Comparison of ENCODE assay signal across 9 cellular contexts in the genomic region with DNA sequence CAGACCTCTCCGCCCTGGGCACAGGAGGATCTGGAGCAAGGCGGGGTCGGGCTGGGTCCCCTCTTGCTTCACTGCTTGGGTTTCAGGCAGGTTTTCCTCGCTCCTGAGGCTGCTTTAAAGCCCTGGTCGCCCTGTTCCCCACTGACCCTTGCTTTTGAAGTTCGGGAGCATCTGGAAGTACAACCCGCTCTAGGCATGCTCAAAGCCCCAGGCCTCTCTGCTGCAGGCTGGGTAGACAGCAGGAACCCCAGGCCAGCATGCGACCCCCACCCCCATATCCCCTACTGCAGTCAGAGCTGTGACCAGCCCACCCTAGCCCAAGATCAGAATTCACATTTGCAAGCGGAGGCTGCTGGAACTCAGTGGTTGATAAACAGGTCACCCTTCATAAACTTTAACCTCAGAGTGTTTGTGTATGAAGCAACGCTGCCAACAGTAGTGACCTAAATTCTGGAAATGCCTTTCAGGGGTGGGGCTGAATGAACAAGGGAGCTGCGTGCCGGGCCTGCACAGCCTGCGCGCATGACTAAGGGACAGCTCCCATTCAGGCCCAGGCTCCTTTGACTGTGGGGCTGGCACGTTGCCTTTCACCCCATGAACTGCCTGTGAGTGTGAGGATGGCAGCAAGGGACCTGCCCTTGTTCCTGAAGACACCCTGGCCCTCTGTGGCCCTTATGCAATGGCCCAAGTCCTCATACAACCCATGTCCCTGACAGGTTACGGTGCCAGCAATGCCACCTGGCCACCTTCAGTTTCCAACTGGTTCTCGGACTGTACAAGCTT. TPM values are rescaled to one million over a fixed set of nuclear protein-coding genes. Genes with fewer than 3 reads are reported as not detected.
A peak's percentile ranks its signal among the peaks of the same experiment; 100 is the strongest.
DNase-seq lines count a peak whose midpoint lies in the region; TF ChIP-seq lines count a peak whose summit lies in the region.
"Had no signal": no experiment of that assay in that cellular context is flagged by ENCODE, and none has a peak within 500 bp of the region (broad histone marks: within the 10 kb centered on the region; RNA-seq: fewer than 3 reads in every experiment).

No MANE protein-coding gene starts in this region.

- POLR2A ChIA-PET in AG04449 (lab: Yijun Ruan, JAX) = interaction anchor here (0.6 kb wide), 1 partner anchor 15 kb away, joined by 3 read pairs; no protein-coding TSS in a partner anchor

- TF ChIP-seq POLR2A in erythroblast (IDR thresholded peaks at IDR 0.05; ENCODE audit: low read length) = no peak

- CTCF ChIA-PET in AG04449 (lab: Yijun Ruan, JAX) = interaction anchor here (1.5 kb wide), 1 partner anchor 11 kb away, joined by 4 read pairs; no protein-coding TSS in a partner anchor

- DNase-seq in AG04449 (ENCODE audit: low read depth, low spot score) (peak; percentile 29), NCI-H460 (ENCODE audit: extremely low read depth, low read depth) (peak; percentile 91), erythroblast (lab: John Stamatoyannopoulos, UW) (peak; percentile 78 to 79), myocyte (ENCODE audit: low read depth) (peak; percentile 96), NCI-H1436 (lab: John Stamatoyannopoulos, UW) (no peak), SHP77 treated with DMSO at 0.1 percent for 48 hours (lab: John Stamatoyannopoulos, UW) (no peak), cortex of kidney (lab: John Stamatoyannopoulos, UW) (no peak)
- DNase-seq in activated CD4-positive, alpha-beta T cell treated with anti-CD3 and anti-CD28 coated beads, Interleukin-2, amount 50 U/mL, for 4 hours = no peak
- DNase-seq: NCI-H1930 had no signal

- no peak for TF ChIP-seq CTCF in AG04449 (IDR thresholded peaks at IDR 0.05; ENCODE audit: insufficient read depth, low read length, missing control alignments)

- no peak overlapping the region for H3K4me3 ChIP-seq in AG04449 (ENCODE audit: low read depth, low read length)

RNA-seq across cellular contexts. Expression of gene PROSER2, which starts 52.5 kb away (rescaled TPM):
- 7.2 and 10.3 TPM in 2 replicates for total RNA-seq in NCI-H460 (2014; rRNA removed; shearing (Covaris generic))
- 9.8 and 10.2 TPM in 2 replicates for polyA plus RNA-seq in NCI-H460 (2014; cell fraction: nucleus; rRNA removed)
- 10.1 and 15.0 TPM in 2 replicates for total RNA-seq in myocyte
- 7.6 TPM for polyA plus RNA-seq in myocyte (2012)

Comparison
In these comparisons a context has a peak if more than half of its experiments do, and no peak if none do; other contexts are left out.
1. DNase-seq: peak in AG04449 (single experiment), NCI-H460 (single experiment), erythroblast (2 of 2) and myocyte (single experiment); none in activated CD4-positive, alpha-beta T cell treated with anti-CD3 and anti-CD28 coated beads, Interleukin-2, amount 50 U/mL, for 4 hours (0 of 2), NCI-H1436 (single experiment), SHP77 treated with DMSO at 0.1 percent for 48 hours (single experiment) and cortex of kidney (single experiment).